In the genomic region with DNA sequence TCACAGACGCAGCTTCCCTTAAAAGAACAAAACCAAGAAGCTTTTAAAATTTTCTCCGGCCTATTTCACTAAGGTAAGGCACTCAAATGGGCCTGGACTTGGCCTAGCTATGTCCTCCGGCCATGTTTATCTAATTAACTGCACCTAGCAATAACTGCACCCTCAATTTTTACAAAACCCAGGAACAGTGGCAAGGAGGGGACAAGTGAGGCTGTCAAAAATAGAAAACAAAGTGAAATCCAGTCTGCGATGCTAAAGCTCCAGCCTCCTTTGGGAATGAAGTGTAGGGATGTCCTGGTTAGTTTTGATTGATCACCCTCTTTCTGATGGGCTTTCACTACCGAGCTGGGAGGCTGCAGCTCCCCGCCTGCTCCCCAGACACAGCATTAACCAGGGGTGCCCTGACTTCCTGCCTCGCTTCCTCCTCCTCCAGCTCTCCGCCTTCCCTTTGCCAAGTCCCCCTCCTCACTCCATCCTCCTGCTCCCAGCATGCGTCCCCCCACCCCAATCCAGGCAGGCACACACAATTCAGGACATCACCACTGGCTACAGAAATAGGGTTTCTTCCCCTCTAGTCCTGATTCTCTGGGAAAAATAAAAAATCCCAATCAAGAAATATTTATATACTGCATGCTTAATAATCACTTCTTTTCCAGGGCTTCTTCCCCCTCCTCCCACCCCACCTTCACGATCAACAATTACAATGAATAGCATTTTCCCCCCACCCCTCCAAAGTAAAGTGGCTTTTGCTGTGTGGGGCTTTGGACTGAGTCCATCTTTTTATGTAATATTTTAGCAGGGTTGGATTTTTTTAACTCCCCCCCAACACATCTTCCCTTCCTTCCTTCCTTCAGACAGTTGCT, we compare ENCODE assay signal across 1 cellular context.
TF ChIP-seq lines count a peak whose summit lies in the region.

No MANE protein-coding gene starts in this region.

TF ChIP-seq in GM23338, 12 proteins besides CTCF, POLR2A, EP300 and RAD21 (continued from another document):
- TF ChIP-seq, protein P1, sequence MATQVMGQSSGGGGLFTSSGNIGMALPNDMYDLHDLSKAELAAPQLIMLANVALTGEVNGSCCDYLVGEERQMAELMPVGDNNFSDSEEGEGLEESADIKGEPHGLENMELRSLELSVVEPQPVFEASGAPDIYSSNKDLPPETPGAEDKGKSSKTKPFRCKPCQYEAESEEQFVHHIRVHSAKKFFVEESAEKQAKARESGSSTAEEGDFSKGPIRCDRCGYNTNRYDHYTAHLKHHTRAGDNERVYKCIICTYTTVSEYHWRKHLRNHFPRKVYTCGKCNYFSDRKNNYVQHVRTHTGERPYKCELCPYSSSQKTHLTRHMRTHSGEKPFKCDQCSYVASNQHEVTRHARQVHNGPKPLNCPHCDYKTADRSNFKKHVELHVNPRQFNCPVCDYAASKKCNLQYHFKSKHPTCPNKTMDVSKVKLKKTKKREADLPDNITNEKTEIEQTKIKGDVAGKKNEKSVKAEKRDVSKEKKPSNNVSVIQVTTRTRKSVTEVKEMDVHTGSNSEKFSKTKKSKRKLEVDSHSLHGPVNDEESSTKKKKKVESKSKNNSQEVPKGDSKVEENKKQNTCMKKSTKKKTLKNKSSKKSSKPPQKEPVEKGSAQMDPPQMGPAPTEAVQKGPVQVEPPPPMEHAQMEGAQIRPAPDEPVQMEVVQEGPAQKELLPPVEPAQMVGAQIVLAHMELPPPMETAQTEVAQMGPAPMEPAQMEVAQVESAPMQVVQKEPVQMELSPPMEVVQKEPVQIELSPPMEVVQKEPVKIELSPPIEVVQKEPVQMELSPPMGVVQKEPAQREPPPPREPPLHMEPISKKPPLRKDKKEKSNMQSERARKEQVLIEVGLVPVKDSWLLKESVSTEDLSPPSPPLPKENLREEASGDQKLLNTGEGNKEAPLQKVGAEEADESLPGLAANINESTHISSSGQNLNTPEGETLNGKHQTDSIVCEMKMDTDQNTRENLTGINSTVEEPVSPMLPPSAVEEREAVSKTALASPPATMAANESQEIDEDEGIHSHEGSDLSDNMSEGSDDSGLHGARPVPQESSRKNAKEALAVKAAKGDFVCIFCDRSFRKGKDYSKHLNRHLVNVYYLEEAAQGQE (IDR thresholded peaks at IDR 0.05; ENCODE audit: unreplicated experiment): no peak
TF ChIP-seq in GM23338: peak in this region for 2.
